In the genomic region with DNA sequence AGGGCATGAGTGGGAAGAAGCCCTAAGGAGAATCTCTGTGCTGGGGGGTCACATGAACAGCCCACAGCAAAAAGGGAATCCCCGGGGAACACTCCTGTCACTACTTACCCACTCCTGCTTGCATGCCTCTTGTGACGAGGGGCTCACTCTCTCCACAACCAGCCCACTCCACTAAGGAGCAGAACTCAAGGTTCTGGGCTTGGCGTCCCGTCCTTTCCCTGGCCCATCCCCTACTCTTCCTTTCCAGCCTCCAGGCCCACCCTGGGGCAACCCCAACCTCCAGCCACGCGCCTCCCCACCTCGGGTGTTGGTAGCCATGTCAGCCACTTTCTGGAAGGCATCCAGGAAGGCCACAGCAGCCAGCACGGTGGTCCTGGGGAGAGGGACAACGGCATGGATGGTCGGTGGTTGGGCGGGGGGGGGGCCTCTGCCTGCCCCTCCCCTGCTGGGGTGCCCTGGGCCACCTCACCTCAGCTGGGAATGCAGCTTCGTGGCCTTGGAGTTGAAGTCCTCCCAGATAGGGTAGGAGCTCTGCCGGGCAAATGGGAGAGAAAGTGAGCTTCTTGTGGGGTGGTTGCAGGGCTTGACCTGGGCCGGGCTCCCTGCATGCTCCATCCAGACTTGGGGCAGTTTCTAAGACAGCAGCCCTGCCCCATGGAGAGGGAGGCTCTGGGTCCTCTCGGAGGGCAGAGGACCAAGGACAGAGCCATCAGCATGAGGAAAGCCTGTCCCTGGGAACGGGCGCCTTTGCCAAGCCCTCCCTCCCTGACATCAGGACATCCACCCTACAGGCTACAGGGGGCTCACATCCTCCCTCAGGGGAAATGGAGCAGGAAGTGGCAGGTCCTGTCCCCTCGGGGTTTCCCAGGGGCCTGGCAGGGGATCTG, we compare ENCODE assay signal across 15 cellular contexts. TPM values are rescaled to one million over a fixed set of nuclear protein-coding genes. Genes with fewer than 3 reads are reported as not detected.
DNase-seq lines count a peak whose midpoint lies in the region; ATAC-seq, FAIRE-seq and TF ChIP-seq lines count a peak whose summit lies in the region.
"Had no signal": no experiment of that assay in that cellular context is flagged by ENCODE, and none has a peak within 500 bp of the region (broad histone marks: within the 10 kb centered on the region; RNA-seq: fewer than 3 reads in every experiment).

No MANE protein-coding gene starts in this region.

- H3K9ac ChIP-seq in H9 (ENCODE audit: extremely low read depth, insufficient read length, low read length) (no peak overlapping the region), mammary epithelial cell (ENCODE audit: insufficient read depth, low read length) (no peak overlapping the region), HepG2 (ENCODE audit: insufficient read depth, low read depth, low read length) (peak overlapping the region; percentile 95)

- peaks cover 4 to 14% of the 10 kb centered on the region in 2 experiments; a peak in 3 of 4 replicates for H3K4me1 Mint-ChIP-seq in H9

- H3K14ac ChIP-seq in H9 (ENCODE audit: insufficient read depth, low read length) = no peak overlapping the region

- H2AK5ac ChIP-seq in H9 (ENCODE audit: insufficient read length, low read length) = no peak overlapping the region

- H3K9me3 ChIP-seq in H9 (ENCODE audit: control insufficient read depth, low read depth, low read length) = no peaks in the 10 kb centered on the region
- no peaks in the 10 kb centered on the region for H3K9me3 ChIP-seq in mammary epithelial cell (replicated peaks; ENCODE audit: insufficient read depth, low read length)
- no peaks in the 10 kb centered on the region for H3K9me3 ChIP-seq in HepG2 (ENCODE audit: low read length)
- H3K9me3 ChIP-seq: BE2C had no signal

- TF ChIP-seq CTCF in H9 (conservative IDR thresholded peaks at IDR 0.05) (no peak), mammary epithelial cell (conservative IDR thresholded peaks at IDR 0.05 in 1 of 2, IDR thresholded peaks at IDR 0.05 in 1 of 2; ENCODE audit: extremely low read depth in 1 of 2, insufficient read depth in 1 of 2, low read depth in 1 of 2, low read length in 2 of 2) (no peak), HepG2 (CRISPR knock-in tag; IDR thresholded peaks at IDR 0.05) (no peak), GM13977 (IDR thresholded peaks at IDR 0.05; ENCODE audit: extremely low read depth, insufficient read depth, missing control alignments) (no peak)

- no peak for TF ChIP-seq EP300 in HepG2 (IDR thresholded peaks at IDR 0.05; ENCODE audit: low read depth in 2 of 2, low read length in 2 of 2)
- TF ChIP-seq EP300 in HepG2 (CRISPR knock-in tag; IDR thresholded peaks at IDR 0.05; ENCODE audit: borderline replicate concordance) = no peak

- no peak overlapping the region for H3K56ac ChIP-seq in H9 (ENCODE audit: insufficient read length, low read depth, low read length)

- H3K18ac ChIP-seq in H9 (ENCODE audit: insufficient read length, low read depth, low read length) = no peak overlapping the region

- WGBS in H9 (ENCODE audit: extremely low coverage, insufficient read length, low lambda C conversion rate) = no CpG with 5 or more reads among the region's 18 CpGs
- WGBS in mammary epithelial cell (ENCODE audit: low coverage, missing lambda C conversion rate) = 53% methylated on average over 9 of the region's 18 CpGs
- WGBS in HepG2 (ENCODE audit: low lambda C conversion rate) = 71% methylated on average over 18 of the region's 18 CpGs

- H4K5ac ChIP-seq in H9 (ENCODE audit: insufficient read length, low read depth, low read length) = no peak overlapping the region

- CTCF ChIA-PET in mammary epithelial cell (lab: Charles Lee; ENCODE audit: low non-redundant PET) (no interaction called here), HepG2 (lab: Yijun Ruan, JAX; ENCODE audit: low intra/inter-chr PET ratio, low total read pairs) (interaction anchor here (0.9 to 3.0 kb wide), 3 partner anchors 58 to 90 kb away, joined by 5 to 21 read pairs (median 19); no protein-coding TSS in a partner anchor)

- H3K36me3 ChIP-seq in mammary epithelial cell (ENCODE audit: insufficient read depth, low read length) (peaks cover 4% of the 10 kb centered on the region), HepG2 (replicated peaks in 1 of 2; ENCODE audit: control insufficient read depth in 1 of 2, insufficient read depth in 2 of 2, low read length in 2 of 2) (peaks cover 48 to 57% of the 10 kb centered on the region in 2 experiments)

- no peak overlapping the region for H2BK20ac ChIP-seq in H9 (ENCODE audit: low read depth, low read length, poor library complexity, severe bottlenecking)

- peak overlapping the region in 1 of 3 experiments; percentile 96; a peak in 1 of 7 replicates for H3K27ac Mint-ChIP-seq in H9

- 0 out of 4 replicates have a peak, but pooled peaks of 1 of the 2 experiments have one; percentile 14 for TF ChIP-seq POLR2A in HepG2 (IDR thresholded peaks at IDR 0.05; ENCODE audit: insufficient read depth in 1 of 2, low read depth in 2 of 2, low read length in 2 of 2)

- H3T11ph ChIP-seq in H9 (ENCODE audit: low read length) = no peak overlapping the region

- peak overlapping the region; percentile 17 for H4K91ac ChIP-seq in H9 (ENCODE audit: insufficient read length, low read depth, low read length)

- H3K27me3 Mint-ChIP-seq in H9 (ENCODE audit: low read depth) = no peaks in the 10 kb centered on the region
- H3K27me3 Mint-ChIP-seq: central memory CD8-positive, alpha-beta T cell had no signal

- DNase-seq in H9 (no peak), mammary epithelial cell (no peak), HepG2 (ENCODE audit: low spot score) (no peak), GM13977 (ENCODE audit: low spot score) (no peak), germinal center (ENCODE audit: low spot score) (no peak), retina (no peak), NCI-H1417 (lab: John Stamatoyannopoulos, UW) (no peak)
- DNase-seq: activated CD4-positive, alpha-beta T cell treated with anti-CD3 and anti-CD28 coated beads for 48 hours; activated effector memory CD4-positive, alpha-beta T cell treated with anti-CD3 and anti-CD28 coated beads, Interleukin-2, amount 50 U/mL, for 16 hours; NCI-H1092 treated with DMSO at 0.1 percent for 48 hours; SW 1271 had no signal

- no peak overlapping the region for H3K4ac ChIP-seq in H9 (ENCODE audit: low read depth, low read length)

- H3K4me1 ChIP-seq in H9 (ENCODE audit: insufficient read depth, low read length) (no peaks in the 10 kb centered on the region), mammary epithelial cell (ENCODE audit: insufficient read depth, low read length) (peaks cover 46% of the 10 kb centered on the region), HepG2 (ENCODE audit: insufficient read depth, low read length) (peaks cover 39% of the 10 kb centered on the region)

- no peak overlapping the region for H2BK120ac ChIP-seq in H9 (ENCODE audit: low read depth, low read length, poor library complexity, severe bottlenecking)

- no peak for FAIRE-seq in HepG2 (lab: Jason Lieb, UNC)
- FAIRE-seq: urothelium cell line had no signal

- H3K4me3 Mint-ChIP-seq in H9 = no peak overlapping the region; a peak in 1 of 5 replicates
- H3K4me3 Mint-ChIP-seq: central memory CD8-positive, alpha-beta T cell had no signal

- H2BK12ac ChIP-seq in H9 (ENCODE audit: insufficient read length, low read depth, low read length) = no peak overlapping the region

- peaks cover 2 to 28% (median 14%) of the 10 kb centered on the region in 3 experiments for H3K36me3 Mint-ChIP-seq in H9 (ENCODE audit: insufficient read depth in 1 of 3, low read depth in 3 of 3)

- H2AFZ ChIP-seq in H9 (ENCODE audit: low read length) (no peak overlapping the region), mammary epithelial cell (ENCODE audit: low read depth, low read length) (no peak overlapping the region), HepG2 (ENCODE audit: low read length) (no peak overlapping the region)

- dilution Hi-C loops in mammary epithelial cell (cut with HindIII; ENCODE audit: low sequenced_read_pairs) = no loop called here

- POLR2A ChIA-PET in HepG2 (lab: Yijun Ruan, JAX) = interaction anchor here (2.0 to 18.7 kb wide), 10 partner anchors 11 to 90 kb away, joined by 11 to 536 read pairs (median 36); no protein-coding TSS in a partner anchor

- H3K4me2 ChIP-seq in H9 (ENCODE audit: insufficient read depth, insufficient read length, low read length) = no peak overlapping the region
- peak overlapping the region; percentile 59 for H3K4me2 ChIP-seq in mammary epithelial cell (ENCODE audit: insufficient read depth, low read depth, low read length)
- peak overlapping the region; percentile 100 for H3K4me2 ChIP-seq in HepG2 (ENCODE audit: low read depth, low read length)

- H2BK15ac ChIP-seq in H9 (ENCODE audit: low read depth, low read length) = no peak overlapping the region

- H3K27me3 ChIP-seq in H9 (ENCODE audit: insufficient read depth, low read length) (no peaks in the 10 kb centered on the region), mammary epithelial cell (ENCODE audit: insufficient read depth, low read length) (no peaks in the 10 kb centered on the region), HepG2 (ENCODE audit: control insufficient read depth in 1 of 2, insufficient read depth in 2 of 2, low read length in 2 of 2) (no peaks in the 10 kb centered on the region; a peak in 1 of 5 replicates)
- H3K27me3 ChIP-seq: BE2C had no signal

- H3K79me2 ChIP-seq in H9 (ENCODE audit: insufficient read depth, low read length) = no peaks in the 10 kb centered on the region
- H3K79me2 ChIP-seq in mammary epithelial cell (ENCODE audit: insufficient read depth, low read length) = peaks cover 55% of the 10 kb centered on the region
- H3K79me2 ChIP-seq in HepG2 (ENCODE audit: insufficient read depth, low read length) = peaks cover 63% of the 10 kb centered on the region

- no peak overlapping the region for H3K27ac ChIP-seq in H9 (ENCODE audit: insufficient read length, low read depth, low read length)
- no peak overlapping the region for H3K27ac ChIP-seq in mammary epithelial cell (ENCODE audit: insufficient read depth, low read depth, low read length)
- H3K27ac ChIP-seq in HepG2 (ENCODE audit: extremely low read length, insufficient read depth, low read length) = peak overlapping the region; percentile 91
- peak overlapping the region in 14 of 21 experiments; percentile 3 to 94 (median 66) for H3K27ac ChIP-seq in skin epidermis

- no peaks in the 10 kb centered on the region; a peak in 1 of 5 replicates for H3K9me3 Mint-ChIP-seq in H9
- H3K9me3 Mint-ChIP-seq: central memory CD8-positive, alpha-beta T cell had no signal

- in situ Hi-C loops in mammary epithelial cell (cut with MboI; ENCODE audit: low sequenced_read_pairs in 2 of 2) = loop anchor here (10.0 kb wide), 1 partner anchor 84 kb away; no protein-coding TSS in a partner anchor
- in situ Hi-C loops in HepG2 (cut with HindIII; ENCODE audit: extremely low pct_ligation_motif_present, low pct_unique_long_range_greater_than_20kb) = no loop called here
- in situ Hi-C loops in GM13977 (cut with MboI; ENCODE audit: low pct_unique_long_range_greater_than_20kb, low sequenced_read_pairs, unreplicated experiment) = loop anchor here (10.0 kb wide), 1 partner anchor 84 kb away; no protein-coding TSS in a partner anchor

- no peak; the same call in 2 of the 3 replicates for ATAC-seq in HepG2

- intact Hi-C loops in mammary epithelial cell (cut with micrococcal nuclease) = loop anchor here (1.0 to 10.0 kb wide), 2 partner anchors 58 to 684 kb away; no protein-coding TSS in a partner anchor
- intact Hi-C loops in HepG2 (cut with micrococcal nuclease; ENCODE audit: unreplicated experiment) = no loop called here

- H2BK5ac ChIP-seq in H9 (ENCODE audit: insufficient read length, low read length) = no peak overlapping the region

- no peak for TF ChIP-seq RAD21 in HepG2 (CRISPR knock-in tag; IDR thresholded peaks at IDR 0.05)

- BruUV-seq in mammary epithelial cell (replicated peaks; lab: Mats Ljungman, UMichigan) (no TSS peak), HepG2 (replicated peaks; lab: Mats Ljungman, UMichigan) (no TSS peak)

- H3K23ac ChIP-seq in H9 (ENCODE audit: insufficient read length, low read depth, low read length) = no peak overlapping the region

- H3K23me2 ChIP-seq in H9 (ENCODE audit: insufficient read length, low read depth, low read length, poor library complexity, severe bottlenecking) = peaks cover 7% of the 10 kb centered on the region

- H4K20me1 ChIP-seq in H9 (ENCODE audit: control insufficient read depth, insufficient read depth, insufficient read length) (no peaks in the 10 kb centered on the region), mammary epithelial cell (ENCODE audit: insufficient read depth, low read length) (no peaks in the 10 kb centered on the region), HepG2 (ENCODE audit: insufficient read depth, low read length) (peaks cover 16% of the 10 kb centered on the region; the same call in 1 of the 2 replicates)

- no peaks in the 10 kb centered on the region for H3K79me1 ChIP-seq in H9 (ENCODE audit: insufficient read depth, low read depth, low read length, poor library complexity, severe bottlenecking)

- no peak overlapping the region for H4K8ac ChIP-seq in H9 (replicated peaks; ENCODE audit: insufficient read length, low read depth, low read length)

- no peak overlapping the region for H3K4me3 ChIP-seq in mammary epithelial cell (replicated peaks in 1 of 3; ENCODE audit: insufficient read depth in 1 of 3, low read depth in 2 of 3, low read length in 3 of 3)
- H3K4me3 ChIP-seq in HepG2 (replicated peaks in 1 of 3; ENCODE audit: insufficient read depth in 1 of 3, low read depth in 2 of 3, low read length in 3 of 3) = peak overlapping the region; percentile 8 to 93 (median 91); a peak in 4 of 6 replicates
- H3K4me3 ChIP-seq in skin epidermis = no peak overlapping the region

RNA-seq across cellular contexts. Expression of a gene that starts 5.1 kb away (rescaled TPM):
- total RNA-seq in H9 (2021) (41.0 and 42.5 TPM in 2 replicates), mammary epithelial cell (10 to 100 TPM; 25.8 to 42.9 TPM), HepG2 (2016; rRNA removed; fragmentation: Illumina TruSeq; extraction: Trizol) (84.6 and 132 TPM in 2 replicates)
- polyA plus RNA-seq in mammary epithelial cell (46.7 TPM), HepG2 (2011; rRNA removed) (242 and 284 TPM in 2 replicates)
- polyA minus RNA-seq in mammary epithelial cell = 28.8 TPM
- 43.5 and 50.3 TPM in 2 replicates for total RNA-seq in HepG2 (2016; cell fraction: cytosol; rRNA removed; fragmentation: Illumina TruSeq; extraction: Trizol; ENCODE audit: low read depth)
- 77.0 and 127 TPM in 2 replicates for total RNA-seq in HepG2 (2016; cell fraction: insoluble cytoplasmic fraction; rRNA removed; fragmentation: Illumina TruSeq; extraction: Trizol)
- 144 and 145 TPM in 2 replicates for total RNA-seq in HepG2 (2016; cell fraction: membrane; rRNA removed; fragmentation: Illumina TruSeq; extraction: Trizol)
- total RNA-seq in HepG2 (2016; cell fraction: nucleus; rRNA removed; fragmentation: Illumina TruSeq; extraction: Trizol) = 105 and 134 TPM in 2 replicates
- polyA plus RNA-seq in HepG2 (2011; cell fraction: cytosol; rRNA removed) = 101 and 160 TPM in 2 replicates
- 555 and 802 TPM in 2 replicates for polyA plus RNA-seq in HepG2 (2011; cell fraction: nucleus; rRNA removed)
- 157 and 253 TPM in 2 replicates for polyA plus RNA-seq in HepG2 (2012)
- polyA plus RNA-seq in HepG2 (2016; cell fraction: cytosol; fragmentation: Illumina TruSeq; extraction: Trizol; ENCODE audit: low read depth) = 47.6 and 47.9 TPM in 2 replicates
- polyA plus RNA-seq in HepG2 (2016; cell fraction: insoluble cytoplasmic fraction; fragmentation: Illumina TruSeq; extraction: Trizol; ENCODE audit: low read depth) = 136 and 193 TPM in 2 replicates
- polyA plus RNA-seq in HepG2 (2016; cell fraction: membrane; fragmentation: Illumina TruSeq; extraction: Trizol; ENCODE audit: low read depth) = 144 and 154 TPM in 2 replicates
- 467 and 522 TPM in 2 replicates for polyA plus RNA-seq in HepG2 (2016; cell fraction: nucleus; fragmentation: Illumina TruSeq; extraction: Trizol; ENCODE audit: insufficient read depth, low read depth)
- 24.5 and 186 TPM in 2 replicates for polyA minus RNA-seq in HepG2 (2011; rRNA and poly(A)+ RNA removed; ENCODE audit: low replicate concordance)
- polyA minus RNA-seq in HepG2 (2011; cell fraction: cytosol; rRNA and poly(A)+ RNA removed) = 155 and 166 TPM in 2 replicates
- 97.5 and 127 TPM in 2 replicates for polyA minus RNA-seq in HepG2 (2011; cell fraction: nucleus; rRNA and poly(A)+ RNA removed)

RNA-seq across cellular contexts. Expression of a gene that starts 34.4 kb away (rescaled TPM):
- total RNA-seq in H9 (2021) (4.2 and 4.4 TPM in 2 replicates), mammary epithelial cell (10 to 100 TPM in 1 of 2 donors, under 1 TPM in 1; 0.49 to 42.7 TPM), HepG2 (2016; rRNA removed; fragmentation: Illumina TruSeq; extraction: Trizol) (1.2 and 1.4 TPM in 2 replicates)
- polyA plus RNA-seq in mammary epithelial cell (0.84 TPM), HepG2 (2011; rRNA removed) (1.3 and 1.6 TPM in 2 replicates)
- 2.3 TPM for polyA minus RNA-seq in mammary epithelial cell
- total RNA-seq in HepG2 (2016; cell fraction: cytosol; rRNA removed; fragmentation: Illumina TruSeq; extraction: Trizol; ENCODE audit: low read depth) = 1.0 and 1.6 TPM in 2 replicates
- total RNA-seq in HepG2 (2016; cell fraction: insoluble cytoplasmic fraction; rRNA removed; fragmentation: Illumina TruSeq; extraction: Trizol) = 1.2 and 1.3 TPM in 2 replicates
- total RNA-seq in HepG2 (2016; cell fraction: membrane; rRNA removed; fragmentation: Illumina TruSeq; extraction: Trizol) = 1.8 and 2.4 TPM in 2 replicates
- 0.31 and 0.40 TPM in 2 replicates for total RNA-seq in HepG2 (2016; cell fraction: nucleus; rRNA removed; fragmentation: Illumina TruSeq; extraction: Trizol)
- 1.1 and 2.2 TPM in 2 replicates for polyA plus RNA-seq in HepG2 (2011; cell fraction: cytosol; rRNA removed)
- polyA plus RNA-seq in HepG2 (2011; cell fraction: nucleus; rRNA removed) = 0.83 and 1.9 TPM in 2 replicates
- polyA plus RNA-seq in HepG2 (2012) = 0.83 TPM in 2 replicates
- polyA plus RNA-seq in HepG2 (2016; cell fraction: cytosol; fragmentation: Illumina TruSeq; extraction: Trizol; ENCODE audit: low read depth) = 1.3 and 2.1 TPM in 2 replicates
- polyA plus RNA-seq in HepG2 (2016; cell fraction: insoluble cytoplasmic fraction; fragmentation: Illumina TruSeq; extraction: Trizol; ENCODE audit: low read depth) = 0.84 and 0.90 TPM in 2 replicates
- polyA plus RNA-seq in HepG2 (2016; cell fraction: membrane; fragmentation: Illumina TruSeq; extraction: Trizol; ENCODE audit: low read depth) = 1.2 and 1.6 TPM in 2 replicates
- polyA plus RNA-seq in HepG2 (2016; cell fraction: nucleus; fragmentation: Illumina TruSeq; extraction: Trizol; ENCODE audit: insufficient read depth, low read depth) = 0.96 and 1.1 TPM in 2 replicates
- 1.0 TPM in 1 of 2 replicates, not detected in the other for polyA minus RNA-seq in HepG2 (2011; rRNA and poly(A)+ RNA removed; ENCODE audit: low replicate concordance)
- 0.35 TPM in 1 of 2 replicates, not detected in the other for polyA minus RNA-seq in HepG2 (2011; cell fraction: cytosol; rRNA and poly(A)+ RNA removed)
- polyA minus RNA-seq in HepG2 (2011; cell fraction: nucleus; rRNA and poly(A)+ RNA removed) = 0.50 and 1.5 TPM in 2 replicates

Comparison
In these comparisons a context has a peak if more than half of its experiments do, and no peak if none do; other contexts are left out.
1. H3K27ac ChIP-seq: peak in HepG2 (single experiment) and skin epidermis (14 of 21); none in H9 (single experiment) and mammary epithelial cell (single experiment).
2. H3K4me3 ChIP-seq: peak in HepG2 (3 of 3); none in mammary epithelial cell (0 of 3) and skin epidermis (0 of 7).